ENCODE assay signal across 16 cellular contexts in the genomic region with DNA sequence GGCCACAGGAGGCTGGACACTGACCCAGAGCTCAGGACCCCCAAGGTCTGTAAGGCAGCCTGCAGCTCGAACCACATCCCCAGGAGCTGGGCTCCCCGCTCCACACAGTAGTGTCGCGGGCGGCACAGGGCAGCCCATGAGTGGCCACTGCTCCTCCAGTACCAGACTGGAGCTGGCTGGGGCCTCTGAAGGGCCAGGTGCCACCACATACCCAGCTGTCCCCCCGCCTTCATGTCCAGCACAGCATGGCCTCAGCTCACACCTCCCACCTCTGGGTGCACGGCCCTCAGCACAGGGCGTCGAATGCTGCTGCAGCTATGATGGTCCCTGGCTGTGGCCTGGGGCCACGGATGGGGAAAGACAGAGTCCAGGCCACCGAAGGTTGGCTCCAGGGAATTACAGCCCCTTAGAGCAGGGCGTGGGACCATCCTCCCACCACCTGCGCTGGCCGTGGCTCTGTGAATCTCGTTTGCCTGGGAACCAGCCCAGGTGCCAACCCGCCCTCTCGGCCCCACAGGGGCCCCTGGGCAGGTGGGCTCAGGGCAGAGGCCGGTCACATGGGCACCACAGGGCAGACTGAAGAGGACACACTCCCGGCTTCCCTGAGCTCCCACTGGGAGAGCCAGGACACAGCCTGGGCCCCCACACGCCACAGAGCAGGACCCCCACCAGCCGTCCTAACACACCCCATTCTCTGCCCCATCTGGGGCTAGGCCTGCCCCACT. TPM values are rescaled to one million over a fixed set of nuclear protein-coding genes. Genes with fewer than 3 reads are reported as not detected.
DNase-seq lines count a peak whose midpoint lies in the region; ATAC-seq and TF ChIP-seq lines count a peak whose summit lies in the region.
"Had no signal": no experiment of that assay in that cellular context is flagged by ENCODE, and none has a peak within 500 bp of the region (broad histone marks: within the 10 kb centered on the region; RNA-seq: fewer than 3 reads in every experiment).

No MANE protein-coding gene starts in this region.

- peaks cover 42% of the 10 kb centered on the region for H3K4me1 Mint-ChIP-seq in activated naive CD4-positive, alpha-beta T cell treated with anti-CD3 and anti-CD28 coated beads for 36 hours (ENCODE audit: low read depth)
- peaks cover 46% of the 10 kb centered on the region for H3K4me1 Mint-ChIP-seq in activated T-helper 1 cell treated with anti-CD3 and anti-CD28 coated beads, Interleukin-12 subunit alpha, Interleukin-12 subunit beta, Interleukin-2, Interleukin-4 antibody, amounts not matched to agents 30 ng/mL and 10 ng/mL and 1 ng/mL, durations not matched to agents 14 hours and 24 hours and 36 hours (ENCODE audit: low read depth)

- H3K4me1 ChIP-seq in gastrocnemius medialis = peaks cover 0 to 4% of the 10 kb centered on the region in 2 donors
- H3K4me1 ChIP-seq: ascending aorta, Caco-2 had no signal

- peak overlapping the region; percentile 59 for H3K4me3 Mint-ChIP-seq in activated naive CD4-positive, alpha-beta T cell treated with anti-CD3 and anti-CD28 coated beads for 36 hours
- H3K4me3 Mint-ChIP-seq in activated T-helper 1 cell treated with anti-CD3 and anti-CD28 coated beads, Interleukin-12 subunit alpha, Interleukin-12 subunit beta, Interleukin-2, Interleukin-4 antibody, amounts not matched to agents 30 ng/mL and 10 ng/mL and 1 ng/mL, durations not matched to agents 14 hours and 24 hours and 36 hours = peak overlapping the region; percentile 86

- CTCF ChIA-PET in activated naive CD4-positive, alpha-beta T cell treated with anti-CD3 and anti-CD28 coated beads for 36 hours (lab: Charles Lee) = interaction anchor here (0.6 to 1.5 kb wide), 3 partner anchors 10 to 115 kb away, joined by 3 to 4 read pairs (median 3); a partner anchor contains a TSS

- H3K36me3 Mint-ChIP-seq in activated naive CD4-positive, alpha-beta T cell treated with anti-CD3 and anti-CD28 coated beads for 36 hours (ENCODE audit: low read depth) = peaks cover 33% of the 10 kb centered on the region
- peaks cover 33% of the 10 kb centered on the region for H3K36me3 Mint-ChIP-seq in activated T-helper 1 cell treated with anti-CD3 and anti-CD28 coated beads, Interleukin-12 subunit alpha, Interleukin-12 subunit beta, Interleukin-2, Interleukin-4 antibody, amounts not matched to agents 30 ng/mL and 10 ng/mL and 1 ng/mL, durations not matched to agents 14 hours and 24 hours and 36 hours (ENCODE audit: low read depth)

- H3K4me3 ChIP-seq in gastrocnemius medialis = no peak overlapping the region
- H3K4me3 ChIP-seq: ascending aorta had no signal

- DNase-seq in activated naive CD4-positive, alpha-beta T cell treated with anti-CD3 and anti-CD28 coated beads for 36 hours = no peak
- DNase-seq in activated naive CD4-positive, alpha-beta T cell treated with Interleukin-2 at 50 U/mL for 16 hours = no peak
- DNase-seq in activated T-helper 1 cell treated with anti-CD3 and anti-CD28 coated beads, Interleukin-12 subunit alpha, Interleukin-12 subunit beta, Interleukin-2, Interleukin-4 antibody, amounts not matched to agents 30 ng/mL and 10 ng/mL and 1 ng/mL, durations not matched to agents 14 hours and 24 hours and 36 hours (ENCODE audit: low spot score) = no peak
- no peak for DNase-seq in gastrocnemius medialis
- no peak for DNase-seq in nucleus accumbens (lab: John Stamatoyannopoulos, UW)
- DNase-seq in activated effector memory CD4-positive, alpha-beta T cell treated with Interleukin-2 at 50 U/mL for 16 hours = no peak
- DNase-seq: Caco-2; cortex of kidney; erythroblast; midbrain; NCI-H69; stimulated activated CD4-positive, alpha-beta T cell treated with anti-CD3 and anti-CD28 coated beads, Interleukin-2, amount 100 ng/mL, for 48 hours; trophoblast cell had no signal

- TF ChIP-seq CTCF in gastrocnemius medialis (IDR thresholded peaks at IDR 0.05 in 4 of 5, conservative IDR thresholded peaks at IDR 0.05 in 1 of 5) = no peak

- H3K27ac ChIP-seq in gastrocnemius medialis = peak overlapping the region in 3 of 4 donors; percentile 28 to 62 (median 50)
- H3K27ac ChIP-seq: ascending aorta had no signal

- H3K36me3 ChIP-seq in gastrocnemius medialis = peaks cover 0 to 43% of the 10 kb centered on the region in 2 donors

- no peak for ATAC-seq in gastrocnemius medialis
- ATAC-seq: sciatic nerve, SK-N-SH treated with all-trans-retinoic acid at 6 μM for 48 hours had no signal

- no peak for TF ChIP-seq POLR2A in gastrocnemius medialis (IDR thresholded peaks at IDR 0.05)

- in situ Hi-C loops in gastrocnemius medialis (cut with MboI; ENCODE audit: low sequenced_read_pairs in 4 of 4) = no loop called here

- no peaks in the 10 kb centered on the region for H3K27me3 ChIP-seq in gastrocnemius medialis
- H3K27me3 ChIP-seq: ascending aorta had no signal

- intact Hi-C loops in activated naive CD4-positive, alpha-beta T cell treated with anti-CD3 and anti-CD28 coated beads for 36 hours (cut with micrococcal nuclease) = loop anchor here (2.0 kb wide), 1 partner anchor 99 kb away; a partner anchor contains a TSS
- intact Hi-C loops in activated T-helper 1 cell treated with anti-CD3 and anti-CD28 coated beads, Interleukin-12 subunit alpha, Interleukin-12 subunit beta, Interleukin-2, Interleukin-4 antibody, amounts not matched to agents 30 ng/mL and 10 ng/mL and 1 ng/mL, durations not matched to agents 14 hours and 24 hours and 36 hours (cut with micrococcal nuclease) = loop anchor here (1.0 to 2.0 kb wide), 2 partner anchors 8 to 15 kb away; no protein-coding TSS in a partner anchor
- intact Hi-C loops in gastrocnemius medialis (cut with DNase I; ENCODE audit: low total_unique reads) = no loop called here

- H3K9me3 Mint-ChIP-seq in activated naive CD4-positive, alpha-beta T cell treated with anti-CD3 and anti-CD28 coated beads for 36 hours = no peaks in the 10 kb centered on the region
- H3K9me3 Mint-ChIP-seq in activated T-helper 1 cell treated with anti-CD3 and anti-CD28 coated beads, Interleukin-12 subunit alpha, Interleukin-12 subunit beta, Interleukin-2, Interleukin-4 antibody, amounts not matched to agents 30 ng/mL and 10 ng/mL and 1 ng/mL, durations not matched to agents 14 hours and 24 hours and 36 hours = no peaks in the 10 kb centered on the region

- H3K27ac Mint-ChIP-seq in activated naive CD4-positive, alpha-beta T cell treated with anti-CD3 and anti-CD28 coated beads for 36 hours = peak overlapping the region; percentile 92
- peak overlapping the region; percentile 99 for H3K27ac Mint-ChIP-seq in activated T-helper 1 cell treated with anti-CD3 and anti-CD28 coated beads, Interleukin-12 subunit alpha, Interleukin-12 subunit beta, Interleukin-2, Interleukin-4 antibody, amounts not matched to agents 30 ng/mL and 10 ng/mL and 1 ng/mL, durations not matched to agents 14 hours and 24 hours and 36 hours

- H3K9me3 ChIP-seq in gastrocnemius medialis = no peaks in the 10 kb centered on the region
- H3K9me3 ChIP-seq: ascending aorta, Caco-2 had no signal

- no peaks in the 10 kb centered on the region for H3K27me3 Mint-ChIP-seq in activated naive CD4-positive, alpha-beta T cell treated with anti-CD3 and anti-CD28 coated beads for 36 hours (ENCODE audit: low read depth)
- no peaks in the 10 kb centered on the region for H3K27me3 Mint-ChIP-seq in activated T-helper 1 cell treated with anti-CD3 and anti-CD28 coated beads, Interleukin-12 subunit alpha, Interleukin-12 subunit beta, Interleukin-2, Interleukin-4 antibody, amounts not matched to agents 30 ng/mL and 10 ng/mL and 1 ng/mL, durations not matched to agents 14 hours and 24 hours and 36 hours (ENCODE audit: insufficient read depth)

RNA-seq across cellular contexts. Expression of a gene that starts 2.1 kb away (rescaled TPM):
- total RNA-seq in activated naive CD4-positive, alpha-beta T cell treated with anti-CD3 and anti-CD28 coated beads for 36 hours = 100 to 1,000 TPM; 107 to 110 TPM
- total RNA-seq in activated T-helper 1 cell treated with anti-CD3 and anti-CD28 coated beads, Interleukin-12 subunit alpha, Interleukin-12 subunit beta, Interleukin-2, Interleukin-4 antibody, amounts not matched to agents 30 ng/mL and 10 ng/mL and 1 ng/mL, durations not matched to agents 14 hours and 24 hours and 36 hours = 788 and 811 TPM in 2 replicates
- 1 to 10 TPM in 1 of 4 donors, under 1 TPM in 2, not detected in 1; 0.42 to 2.1 (median 0.46) TPM for total RNA-seq in gastrocnemius medialis
- total RNA-seq: Caco-2 had no signal

RNA-seq across cellular contexts. Expression of a gene that starts 9.7 kb away (rescaled TPM):
- 10 to 100 TPM; 30.7 to 31.0 TPM for total RNA-seq in activated naive CD4-positive, alpha-beta T cell treated with anti-CD3 and anti-CD28 coated beads for 36 hours
- total RNA-seq in activated T-helper 1 cell treated with anti-CD3 and anti-CD28 coated beads, Interleukin-12 subunit alpha, Interleukin-12 subunit beta, Interleukin-2, Interleukin-4 antibody, amounts not matched to agents 30 ng/mL and 10 ng/mL and 1 ng/mL, durations not matched to agents 14 hours and 24 hours and 36 hours = 350 and 356 TPM in 2 replicates
- total RNA-seq in gastrocnemius medialis = not detected
- total RNA-seq: ascending aorta, Caco-2 had no signal

RNA-seq across cellular contexts. Expression of a gene that starts 15.8 kb away (rescaled TPM):
- total RNA-seq in activated naive CD4-positive, alpha-beta T cell treated with anti-CD3 and anti-CD28 coated beads for 36 hours = 10 to 100 TPM; 74.7 to 79.5 TPM
- 202 TPM in 2 replicates for total RNA-seq in activated T-helper 1 cell treated with anti-CD3 and anti-CD28 coated beads, Interleukin-12 subunit alpha, Interleukin-12 subunit beta, Interleukin-2, Interleukin-4 antibody, amounts not matched to agents 30 ng/mL and 10 ng/mL and 1 ng/mL, durations not matched to agents 14 hours and 24 hours and 36 hours
- 10 to 100 TPM; 51.0 to 94.2 (median 79.4) TPM for total RNA-seq in gastrocnemius medialis

RNA-seq across cellular contexts. Expression of a gene that starts 16.0 kb away (rescaled TPM):
- total RNA-seq in activated naive CD4-positive, alpha-beta T cell treated with anti-CD3 and anti-CD28 coated beads for 36 hours = 1 to 10 TPM; 8.7 to 9.9 TPM
- 45.9 and 46.3 TPM in 2 replicates for total RNA-seq in activated T-helper 1 cell treated with anti-CD3 and anti-CD28 coated beads, Interleukin-12 subunit alpha, Interleukin-12 subunit beta, Interleukin-2, Interleukin-4 antibody, amounts not matched to agents 30 ng/mL and 10 ng/mL and 1 ng/mL, durations not matched to agents 14 hours and 24 hours and 36 hours
- total RNA-seq in gastrocnemius medialis = 10 to 100 TPM in 3 of 4 donors, 1 to 10 TPM in 1; 8.5 to 32.8 (median 20.6) TPM

RNA-seq across cellular contexts. Expression of a gene that starts 30.5 kb away (rescaled TPM):
- total RNA-seq in activated naive CD4-positive, alpha-beta T cell treated with anti-CD3 and anti-CD28 coated beads for 36 hours = 1 to 10 TPM; 6.0 to 7.8 TPM
- total RNA-seq in activated T-helper 1 cell treated with anti-CD3 and anti-CD28 coated beads, Interleukin-12 subunit alpha, Interleukin-12 subunit beta, Interleukin-2, Interleukin-4 antibody, amounts not matched to agents 30 ng/mL and 10 ng/mL and 1 ng/mL, durations not matched to agents 14 hours and 24 hours and 36 hours = 2.2 and 4.1 TPM in 2 replicates
- 1 to 10 TPM in 1 of 4 donors, not detected in 3; 2.7 TPM for total RNA-seq in gastrocnemius medialis
- total RNA-seq: ascending aorta had no signal

Comparison
In these comparisons a context has a peak if more than half of its experiments do, and no peak if none do; other contexts are left out.
1. RNA of a gene that starts 2.1 kb away (total RNA-seq): 788 to 811 TPM in activated T-helper 1 cell treated with anti-CD3 and anti-CD28 coated beads, Interleukin-12 subunit alpha, Interleukin-12 subunit beta, Interleukin-2, Interleukin-4 antibody, amounts not matched to agents 30 ng/mL and 10 ng/mL and 1 ng/mL, durations not matched to agents 14 hours and 24 hours and 36 hours and 107 to 110 TPM in activated naive CD4-positive, alpha-beta T cell treated with anti-CD3 and anti-CD28 coated beads for 36 hours; 0.42 to 2.1 TPM in gastrocnemius medialis; every median in the first group is over 10 times any median in the second.
2. RNA of a gene that starts 9.7 kb away (total RNA-seq): 350 to 356 TPM in activated T-helper 1 cell treated with anti-CD3 and anti-CD28 coated beads, Interleukin-12 subunit alpha, Interleukin-12 subunit beta, Interleukin-2, Interleukin-4 antibody, amounts not matched to agents 30 ng/mL and 10 ng/mL and 1 ng/mL, durations not matched to agents 14 hours and 24 hours and 36 hours and 30.7 to 31.0 TPM in activated naive CD4-positive, alpha-beta T cell treated with anti-CD3 and anti-CD28 coated beads for 36 hours; not detected in gastrocnemius medialis; every median in the first group is over 10 times any median in the second.